In genomic region chr2:206062724-206063123, GRCh38 we compare ENCODE assay signal across 1 cellular context.
TF ChIP-seq lines count a peak whose summit lies in the region.

No MANE protein-coding gene starts in this region.

TF ChIP-seq in WTC11, 78 proteins besides CTCF, POLR2A, EP300 and RAD21 (continued from another document):
- TF ChIP-seq HMGXB4 (CRISPR knock-in tag; IDR thresholded peaks at IDR 0.05) = no peak
- no peak for TF ChIP-seq USF2 (CRISPR knock-in tag; IDR thresholded peaks at IDR 0.05)
- TF ChIP-seq TEAD1 (CRISPR knock-in tag; IDR thresholded peaks at IDR 0.05) = no peak
- no peak for TF ChIP-seq IRF1 (CRISPR knock-in tag; IDR thresholded peaks at IDR 0.05)
- TF ChIP-seq SMAD3 (CRISPR knock-in tag; IDR thresholded peaks at IDR 0.05; ENCODE audit: borderline replicate concordance) = no peak
- TF ChIP-seq AR (CRISPR knock-in tag; IDR thresholded peaks at IDR 0.05) = no peak
- TF ChIP-seq ESRRA (CRISPR knock-in tag; IDR thresholded peaks at IDR 0.05; ENCODE audit: borderline replicate concordance) = no peak
